23 cellular contexts compared by ENCODE assay signal in genomic region chr20:64217539-64217938, GRCh38. TPM values are rescaled to one million over a fixed set of nuclear protein-coding genes. Genes with fewer than 3 reads are reported as not detected.
"Had no signal": no experiment of that assay in that cellular context is flagged by ENCODE, and none has a peak within 500 bp of the region (broad histone marks: within the 10 kb centered on the region; RNA-seq: fewer than 3 reads in every experiment).

No MANE protein-coding gene starts in this region.

- ATAC-seq: activated CD4-positive, CD25-positive, alpha-beta regulatory T cell treated with anti-CD3 and anti-CD28 coated beads, Interleukin-2, amount 50 U/mL, for 24 hours; activated T-cell treated with anti-CD3 and anti-CD28 coated beads, Interleukin-2, amount 50 U/mL, for 72 hours; effector memory CD8-positive, alpha-beta T cell; natural killer cell treated with Interleukin-12 subunit alpha and Interleukin-12 subunit beta and Interleukin-15 and Interleukin-18, amount 100 ng/mL, for 72 hours; stimulated activated naive B cell treated with anti-CD40 and anti-IgM and Interleukin-4, amounts not matched to agents 10 μg/mL and 1 μg/mL and 100 μg/mL, for 72 hours had no signal

- H3K9me3 ChIP-seq: breast epithelium, colonic mucosa, esophagus muscularis mucosa, vagina had no signal

- DNase-seq: activated CD4-positive, alpha-beta memory T cell treated with anti-CD3 and anti-CD28 coated beads, Interleukin-2, amount 10 ng/mL, durations not matched to agents 7 days and 5 days; activated CD4-positive, alpha-beta T cell treated with anti-CD3 and anti-CD28 coated beads, Interleukin-2, amount 10 ng/mL, durations not matched to agents 24 days and 14 days; activated effector memory CD4-positive, alpha-beta T cell treated with Interleukin-2 at 50 U/mL for 16 hours; activated naive CD4-positive, alpha-beta T cell treated with anti-CD3 and anti-CD28 coated beads for 36 hours; activated naive CD8-positive, alpha-beta T cell treated with anti-CD3 and anti-CD28 coated beads, Interleukin-2, amount 10 ng/mL, durations not matched to agents 7 days and 5 days; activated T-cell treated with anti-CD3 and anti-CD28 coated beads, Interleukin-2, amount 50 U/mL, for 72 hours; amniotic stem cell; colonic mucosa; effector memory CD8-positive, alpha-beta T cell; hippocampal formation; midbrain; retina; stimulated activated CD4-positive, alpha-beta T cell treated with anti-CD3 and anti-CD28 coated beads, Interleukin-2, amount 100 ng/mL, for 48 hours; stimulated activated CD8-positive, alpha-beta memory T cell treated with anti-CD3 and anti-CD28 coated beads, Interleukin-4, amount 100 ng/mL, for 48 hours; stimulated activated naive B cell treated with anti-CD40 and anti-IgM and Interleukin-4, amounts not matched to agents 10 μg/mL and 1 μg/mL and 100 μg/mL, for 72 hours had no signal

- FAIRE-seq: endothelial cell of umbilical vein, frontal cortex had no signal

- H3K27me3 ChIP-seq: colonic mucosa, vagina had no signal

- H3K4me3 ChIP-seq: breast epithelium, colonic mucosa, dorsolateral prefrontal cortex, esophagus muscularis mucosa, vagina had no signal

- H3K36me3 ChIP-seq: breast epithelium, colonic mucosa, esophagus muscularis mucosa, vagina had no signal

- H3K27ac ChIP-seq: breast epithelium, colonic mucosa, dorsolateral prefrontal cortex, esophagus muscularis mucosa, vagina had no signal

- H3K4me1 ChIP-seq: breast epithelium, colonic mucosa had no signal

RNA-seq across cellular contexts. Expression of gene MYT1, which starts 53.3 kb away (rescaled TPM):
- polyA plus RNA-seq: endothelial cell of umbilical vein had no signal
